In the genomic region with DNA sequence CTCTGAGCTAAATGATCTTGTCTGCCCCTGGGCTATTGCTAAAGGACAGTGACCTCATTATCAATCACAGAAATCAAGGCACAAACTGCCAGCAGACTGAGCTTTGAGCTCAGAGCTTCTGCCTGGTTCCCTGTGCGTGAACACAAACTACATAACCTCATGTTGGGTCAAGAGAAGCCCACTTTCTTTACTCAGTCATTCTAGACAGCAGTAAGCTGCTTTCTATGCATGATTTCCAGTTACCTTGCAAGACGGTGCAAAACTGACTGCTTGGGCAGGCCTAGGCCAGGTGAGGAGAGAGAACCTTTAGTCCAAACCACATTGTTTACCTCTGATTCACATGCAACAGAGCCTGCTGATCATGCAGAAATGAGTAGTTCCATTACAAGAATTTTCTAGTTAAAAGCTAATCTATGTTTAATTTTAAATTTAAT, we compare ENCODE assay signal across 26 cellular contexts.
A peak's percentile ranks its signal among the peaks of the same experiment; 100 is the strongest.
DNase-seq lines count a peak whose midpoint lies in the region; ATAC-seq, FAIRE-seq and TF ChIP-seq lines count a peak whose summit lies in the region.
"Had no signal": no experiment of that assay in that cellular context is flagged by ENCODE, and none has a peak within 500 bp of the region (broad histone marks: within the 10 kb centered on the region; RNA-seq: fewer than 3 reads in every experiment).

No MANE protein-coding gene starts in this region.

- no TSS peak for BruUV-seq in K562 (replicated peaks; lab: Mats Ljungman, UMichigan)

- no peaks in the 10 kb centered on the region for H3K4me1 Mint-ChIP-seq in activated T-helper 2 cell treated with anti-CD3 and anti-CD28 coated beads, Interferon-gamma antibody, Interleukin-2, Interleukin-4, amounts not matched to agents 10 μg/mL and 5 μg/mL and 100 μg/mL, durations not matched to agents 14 hours and 24 hours and 36 hours (ENCODE audit: low read depth)
- peaks cover 3% of the 10 kb centered on the region for H3K4me1 Mint-ChIP-seq in neural progenitor cell
- H3K4me1 Mint-ChIP-seq: activated CD8-positive, alpha-beta memory T cell treated with anti-CD3 and anti-CD28 coated beads, Interleukin-2, amount 10 ng/mL, durations not matched to agents 7 days and 5 days; activated naive CD4-positive, alpha-beta T cell treated with anti-CD3 and anti-CD28 coated beads, Interleukin-2, amount 10 ng/mL, durations not matched to agents 7 days and 5 days; immature natural killer cell had no signal

- no peaks in the 10 kb centered on the region; a peak in 3 of 5 replicates for H3K27me3 ChIP-seq in K562 (ENCODE audit: control insufficient read depth in 2 of 2, insufficient read depth in 2 of 2, low read length in 2 of 2)
- H3K27me3 ChIP-seq in hepatocyte: no peaks in the 10 kb centered on the region
- no peaks in the 10 kb centered on the region for H3K27me3 ChIP-seq in neural progenitor cell
- H3K27me3 ChIP-seq: BE2C had no signal

- H2AFZ ChIP-seq in K562 (ENCODE audit: low read depth, low read length): no peak overlapping the region
- H2AFZ ChIP-seq in hepatocyte: no peak overlapping the region
- no peak overlapping the region for H2AFZ ChIP-seq in neural progenitor cell (replicated peaks)

- CTCF ChIA-PET in K562 (lab: Yijun Ruan, JAX; ENCODE audit: low intra/inter-chr PET ratio): no interaction called here

- H4K20me1 ChIP-seq in K562 (replicated peaks; ENCODE audit: control insufficient read depth, insufficient read depth, low read length) (no peaks in the 10 kb centered on the region), hepatocyte (ENCODE audit: insufficient read depth, poor library complexity, severe bottlenecking) (no peaks in the 10 kb centered on the region), neural progenitor cell (ENCODE audit: low read depth) (no peaks in the 10 kb centered on the region)

- intact Hi-C loops in K562 (cut with micrococcal nuclease): no loop called here
- intact Hi-C loops in activated T-helper 2 cell treated with anti-CD3 and anti-CD28 coated beads, Interferon-gamma antibody, Interleukin-2, Interleukin-4, amounts not matched to agents 10 μg/mL and 5 μg/mL and 100 μg/mL, durations not matched to agents 14 hours and 24 hours and 36 hours (cut with micrococcal nuclease): no loop called here

- no peak for TF ChIP-seq CTCF in K562 (IDR thresholded peaks at IDR 0.05 in 2 of 3, conservative IDR thresholded peaks at IDR 0.05 in 1 of 3; ENCODE audit: insufficient read depth in 2 of 3, low read depth in 1 of 3, low read length in 3 of 3)
- no peak for TF ChIP-seq CTCF in hepatocyte (IDR thresholded peaks at IDR 0.05; ENCODE audit: poor library complexity)
- TF ChIP-seq CTCF in neural progenitor cell (IDR thresholded peaks at IDR 0.05): no peak

- H3F3A ChIP-seq in neural progenitor cell (ENCODE audit: low read depth): no peaks in the 10 kb centered on the region

- H3K79me2 ChIP-seq in K562 (ENCODE audit: control insufficient read depth, insufficient read depth, low read length) (no peaks in the 10 kb centered on the region), hepatocyte (no peaks in the 10 kb centered on the region), neural progenitor cell (ENCODE audit: low read depth) (no peaks in the 10 kb centered on the region)

- H3K4me3 ChIP-seq in K562: no peak overlapping the region
- no peak overlapping the region for H3K4me3 ChIP-seq in hepatocyte
- no peak overlapping the region for H3K4me3 ChIP-seq in neural progenitor cell
- H3K4me3 ChIP-seq: SK-N-MC had no signal

- no peak overlapping the region for H3K27ac ChIP-seq in K562 (ENCODE audit: extremely low read depth, low read depth, low read length)
- H3K27ac ChIP-seq in hepatocyte: no peak overlapping the region
- H3K27ac ChIP-seq in neural progenitor cell: no peak overlapping the region
- H3K27ac ChIP-seq: SK-N-MC had no signal

- H3K27ac Mint-ChIP-seq in activated T-helper 2 cell treated with anti-CD3 and anti-CD28 coated beads, Interferon-gamma antibody, Interleukin-2, Interleukin-4, amounts not matched to agents 10 μg/mL and 5 μg/mL and 100 μg/mL, durations not matched to agents 14 hours and 24 hours and 36 hours: no peak overlapping the region
- H3K27ac Mint-ChIP-seq in neural progenitor cell: no peak overlapping the region
- H3K27ac Mint-ChIP-seq: activated CD8-positive, alpha-beta memory T cell treated with anti-CD3 and anti-CD28 coated beads, Interleukin-2, amount 10 ng/mL, durations not matched to agents 7 days and 5 days; activated naive CD4-positive, alpha-beta T cell treated with anti-CD3 and anti-CD28 coated beads, Interleukin-2, amount 10 ng/mL, durations not matched to agents 7 days and 5 days; activated T-cell treated with anti-CD3 and anti-CD28 coated beads, Interleukin-2, amount 50 U/mL, for 72 hours; brain; immature natural killer cell; naive thymus-derived CD8-positive, alpha-beta T cell had no signal

- H3K36me3 Mint-ChIP-seq in activated T-helper 2 cell treated with anti-CD3 and anti-CD28 coated beads, Interferon-gamma antibody, Interleukin-2, Interleukin-4, amounts not matched to agents 10 μg/mL and 5 μg/mL and 100 μg/mL, durations not matched to agents 14 hours and 24 hours and 36 hours (ENCODE audit: low read depth): no peaks in the 10 kb centered on the region
- H3K36me3 Mint-ChIP-seq in neural progenitor cell: no peaks in the 10 kb centered on the region
- H3K36me3 Mint-ChIP-seq: activated CD8-positive, alpha-beta memory T cell treated with anti-CD3 and anti-CD28 coated beads, Interleukin-2, amount 10 ng/mL, durations not matched to agents 7 days and 5 days; activated naive CD4-positive, alpha-beta T cell treated with anti-CD3 and anti-CD28 coated beads, Interleukin-2, amount 10 ng/mL, durations not matched to agents 7 days and 5 days; brain; immature natural killer cell; naive thymus-derived CD8-positive, alpha-beta T cell had no signal

- POLR2A ChIA-PET in K562 (lab: Yijun Ruan, JAX): no interaction called here

- no peak overlapping the region for H3K4me3 Mint-ChIP-seq in activated T-helper 2 cell treated with anti-CD3 and anti-CD28 coated beads, Interferon-gamma antibody, Interleukin-2, Interleukin-4, amounts not matched to agents 10 μg/mL and 5 μg/mL and 100 μg/mL, durations not matched to agents 14 hours and 24 hours and 36 hours (ENCODE audit: low read depth)
- no peak overlapping the region for H3K4me3 Mint-ChIP-seq in neural progenitor cell
- H3K4me3 Mint-ChIP-seq: activated CD8-positive, alpha-beta memory T cell treated with anti-CD3 and anti-CD28 coated beads, Interleukin-2, amount 10 ng/mL, durations not matched to agents 7 days and 5 days; activated naive CD4-positive, alpha-beta T cell treated with anti-CD3 and anti-CD28 coated beads, Interleukin-2, amount 10 ng/mL, durations not matched to agents 7 days and 5 days; activated T-cell treated with anti-CD3 and anti-CD28 coated beads, Interleukin-2, amount 50 U/mL, for 72 hours; brain; immature natural killer cell; naive thymus-derived CD8-positive, alpha-beta T cell had no signal

- no peaks in the 10 kb centered on the region for H3K9me1 ChIP-seq in K562 (ENCODE audit: control insufficient read depth, insufficient read depth, low read length)

- H3K9ac ChIP-seq in K562 (ENCODE audit: insufficient read depth in 1 of 2, low read depth in 2 of 2, low read length in 2 of 2) (no peak overlapping the region), neural progenitor cell (no peak overlapping the region)

- TF ChIP-seq POLR2A in K562 (conservative IDR thresholded peaks at IDR 0.05): no peak

- H3K9me3 ChIP-seq in K562 (replicated peaks; ENCODE audit: control insufficient read depth, insufficient read depth, low read depth, low read length) (no peaks in the 10 kb centered on the region), hepatocyte (ENCODE audit: low read depth) (no peaks in the 10 kb centered on the region), neural progenitor cell (ENCODE audit: low read depth) (no peaks in the 10 kb centered on the region)
- H3K9me3 ChIP-seq: BE2C had no signal

- DNase-seq in ELR (ENCODE audit: low read depth): peak; percentile 3
- DNase-seq in K562 (ENCODE audit: extremely low read depth in 1 of 4, low spot score in 3 of 4): no peak
- DNase-seq in hepatocyte (ENCODE audit: low spot score): peak; percentile 9
- DNase-seq in renal cortical epithelial cell (ENCODE audit: low read depth): peak; percentile 50
- DNase-seq in activated T-helper 2 cell treated with anti-CD3 and anti-CD28 coated beads, Interferon-gamma antibody, Interleukin-2, Interleukin-4, amounts not matched to agents 10 μg/mL and 5 μg/mL and 100 μg/mL, durations not matched to agents 14 hours and 24 hours and 36 hours (ENCODE audit: low spot score): no peak
- no peak for DNase-seq in NCI-H82 treated with DMSO at 0.1 percent for 48 hours (lab: John Stamatoyannopoulos, UW; ENCODE audit: unreplicated experiment)
- DNase-seq in neural progenitor cell (ENCODE audit: low spot score): no peak
- DNase-seq: activated CD4-positive, CD25-positive, alpha-beta regulatory T cell; activated CD8-positive, alpha-beta memory T cell treated with anti-CD3 and anti-CD28 coated beads, Interleukin-2, amount 10 ng/mL, durations not matched to agents 7 days and 5 days; activated naive CD4-positive, alpha-beta T cell treated with anti-CD3 and anti-CD28 coated beads, Interleukin-2, amount 10 ng/mL, durations not matched to agents 7 days and 5 days; activated T-cell treated with anti-CD3 and anti-CD28 coated beads, Interleukin-2, amount 50 U/mL, for 72 hours; BE2C; effector CD4-positive, alpha-beta T cell; hypothalamus; immature natural killer cell; IMR-90; left ventricle myocardium superior; naive thymus-derived CD8-positive, alpha-beta T cell; NCI-H1105; NCI-H2029; NCI-H526 treated with DMSO at 0.1 percent for 48 hours; stimulated activated naive CD8-positive, alpha-beta T cell treated with anti-CD3 and anti-CD28 coated beads, Interleukin-15, Interleukin-2, amounts not matched to agents 100 U/mL and 50 U/mL, for 24 hours had no signal

- FAIRE-seq in K562 (lab: Jason Lieb, UNC): peak; percentile 11
- FAIRE-seq: colon had no signal

- 0% methylated on average over 2 of the region's 2 CpGs for WGBS in K562 (ENCODE audit: insufficient coverage, low coverage, missing lambda C conversion rate)
- 64% methylated on average over 2 of the region's 2 CpGs for WGBS in hepatocyte (ENCODE audit: low lambda C conversion rate, missing lambda C conversion rate)

- no peaks in the 10 kb centered on the region for H3K36me3 ChIP-seq in K562 (ENCODE audit: control insufficient read depth, insufficient read depth, low read length)
- no peaks in the 10 kb centered on the region for H3K36me3 ChIP-seq in hepatocyte (replicated peaks; ENCODE audit: insufficient read depth, low read depth)
- H3K36me3 ChIP-seq in neural progenitor cell: no peaks in the 10 kb centered on the region
- H3K36me3 ChIP-seq: BE2C had no signal

- no peak for TF ChIP-seq RAD21 in K562 (CRISPR knock-in tag; conservative IDR thresholded peaks at IDR 0.05 in 1 of 2, IDR thresholded peaks at IDR 0.05 in 1 of 2)

- in situ Hi-C loops in K562 (cut with MboI): no loop called here

- no peak for ATAC-seq in K562
- ATAC-seq in HG02938 (IDR thresholded peaks at IDR 0.05; ENCODE audit: unreplicated experiment): no peak
- ATAC-seq: activated CD8-positive, alpha-beta memory T cell treated with anti-CD3 and anti-CD28 coated beads, Interleukin-2, amount 10 ng/mL, durations not matched to agents 7 days and 5 days; activated T-cell treated with anti-CD3 and anti-CD28 coated beads, Interleukin-2, amount 50 U/mL, for 72 hours; left ventricle myocardium superior; naive thymus-derived CD8-positive, alpha-beta T cell; stimulated activated naive CD8-positive, alpha-beta T cell treated with anti-CD3 and anti-CD28 coated beads, Interleukin-15, Interleukin-2, amounts not matched to agents 100 U/mL and 50 U/mL, for 24 hours had no signal

- no peak for TF ChIP-seq EP300 in K562 (IDR thresholded peaks at IDR 0.05; ENCODE audit: low read length)

- H3K9me2 ChIP-seq in hepatocyte (replicated peaks; ENCODE audit: insufficient read depth): no peaks in the 10 kb centered on the region

- no peaks in the 10 kb centered on the region for H3K9me3 Mint-ChIP-seq in activated T-helper 2 cell treated with anti-CD3 and anti-CD28 coated beads, Interferon-gamma antibody, Interleukin-2, Interleukin-4, amounts not matched to agents 10 μg/mL and 5 μg/mL and 100 μg/mL, durations not matched to agents 14 hours and 24 hours and 36 hours
- no peaks in the 10 kb centered on the region for H3K9me3 Mint-ChIP-seq in neural progenitor cell
- H3K9me3 Mint-ChIP-seq: activated naive CD4-positive, alpha-beta T cell treated with anti-CD3 and anti-CD28 coated beads, Interleukin-2, amount 10 ng/mL, durations not matched to agents 7 days and 5 days; activated T-cell treated with anti-CD3 and anti-CD28 coated beads, Interleukin-2, amount 50 U/mL, for 72 hours; brain; immature natural killer cell; naive thymus-derived CD8-positive, alpha-beta T cell had no signal

- H3K4me1 ChIP-seq in K562 (replicated peaks in 1 of 2; ENCODE audit: control insufficient read depth in 2 of 2, insufficient read depth in 2 of 2, low read length in 2 of 2): no peaks in the 10 kb centered on the region
- no peaks in the 10 kb centered on the region for H3K4me1 ChIP-seq in hepatocyte (ENCODE audit: insufficient read depth)
- no peaks in the 10 kb centered on the region for H3K4me1 ChIP-seq in neural progenitor cell
- H3K4me1 ChIP-seq: BE2C had no signal

- no peak overlapping the region for H3K4me2 ChIP-seq in K562 (ENCODE audit: insufficient read depth, low read length)
- H3K4me2 ChIP-seq in hepatocyte: no peak overlapping the region
- no peak overlapping the region for H3K4me2 ChIP-seq in neural progenitor cell

- peaks cover 2% of the 10 kb centered on the region for H3K27me3 Mint-ChIP-seq in activated T-helper 2 cell treated with anti-CD3 and anti-CD28 coated beads, Interferon-gamma antibody, Interleukin-2, Interleukin-4, amounts not matched to agents 10 μg/mL and 5 μg/mL and 100 μg/mL, durations not matched to agents 14 hours and 24 hours and 36 hours (ENCODE audit: low read depth)
- H3K27me3 Mint-ChIP-seq in neural progenitor cell (ENCODE audit: insufficient read depth, low read depth): peaks cover 3% of the 10 kb centered on the region
- H3K27me3 Mint-ChIP-seq: activated CD8-positive, alpha-beta memory T cell treated with anti-CD3 and anti-CD28 coated beads, Interleukin-2, amount 10 ng/mL, durations not matched to agents 7 days and 5 days; activated naive CD4-positive, alpha-beta T cell treated with anti-CD3 and anti-CD28 coated beads, Interleukin-2, amount 10 ng/mL, durations not matched to agents 7 days and 5 days had no signal

Comparison
In these comparisons a context has a peak if more than half of its experiments do, and no peak if none do; other contexts are left out.
1. DNase-seq: peak in ELR (single experiment), hepatocyte (single experiment) and renal cortical epithelial cell (single experiment); none in K562 (0 of 4), activated T-helper 2 cell treated with anti-CD3 and anti-CD28 coated beads, Interferon-gamma antibody, Interleukin-2, Interleukin-4, amounts not matched to agents 10 μg/mL and 5 μg/mL and 100 μg/mL, durations not matched to agents 14 hours and 24 hours and 36 hours (single experiment), NCI-H82 treated with DMSO at 0.1 percent for 48 hours (single experiment) and neural progenitor cell (single experiment).